In genomic region chr22:43004362-43005035, GRCh38 we compare ENCODE assay signal across 10 cellular contexts. TPM values are rescaled to one million over a fixed set of nuclear protein-coding genes. Genes with fewer than 3 reads are reported as not detected.
A peak's percentile ranks its signal among the peaks of the same experiment; 100 is the strongest.
DNase-seq lines count a peak whose midpoint lies in the region; ATAC-seq and TF ChIP-seq lines count a peak whose summit lies in the region.
"Had no signal": no experiment of that assay in that cellular context is flagged by ENCODE, and none has a peak within 500 bp of the region (broad histone marks: within the 10 kb centered on the region; RNA-seq: fewer than 3 reads in every experiment).

No MANE protein-coding gene starts in this region.

- H3K27ac ChIP-seq in HCT116 (ENCODE audit: low read depth, low read length) (peak overlapping the region; percentile 35; the same call in 1 of the 2 replicates), testis (no peak overlapping the region)

- TF ChIP-seq CTCF in HCT116 (IDR thresholded peaks at IDR 0.05 in 2 of 3, conservative IDR thresholded peaks at IDR 0.05 in 1 of 3; ENCODE audit: borderline replicate concordance in 1 of 3, insufficient read depth in 1 of 3, low read depth in 2 of 3, low read length in 2 of 3) (no peak), testis (IDR thresholded peaks at IDR 0.05) (no peak)

- H3K27ac Mint-ChIP-seq in stimulated activated memory B cell treated with anti-CD40 and anti-IgM and Interleukin-4, amounts not matched to agents 10 μg/mL and 1 μg/mL and 100 μg/mL, for 72 hours: peak overlapping the region; percentile 41

- intact Hi-C loops in HCT116 (cut with micrococcal nuclease): no loop called here
- intact Hi-C loops in testis (cut with DNase I; ENCODE audit: low total_unique reads): no loop called here

- no peak overlapping the region for H2AFZ ChIP-seq in HCT116 (ENCODE audit: low read depth, low read length, poor library complexity, severe bottlenecking)

- peak overlapping the region; percentile 46 for H3K4me2 ChIP-seq in HCT116 (ENCODE audit: low read length)

- H3K9ac ChIP-seq in HCT116 (ENCODE audit: low read length): no peak overlapping the region; the same call in 1 of the 2 replicates

- H3K9me3 ChIP-seq in HCT116 (ENCODE audit: control insufficient read depth in 1 of 2, insufficient read depth in 1 of 2, low read depth in 1 of 2, low read length in 2 of 2): no peaks in the 10 kb centered on the region
- no peaks in the 10 kb centered on the region for H3K9me3 ChIP-seq in testis
- H3K9me3 ChIP-seq: tibial artery had no signal

- H3K4me3 ChIP-seq in HCT116 (replicated peaks in 1 of 2; ENCODE audit: low read depth in 1 of 2, low read length in 2 of 2) (no peak overlapping the region), testis (no peak overlapping the region)
- H3K4me3 ChIP-seq: tibial artery had no signal

- no peak for TF ChIP-seq RAD21 in HCT116 (IDR thresholded peaks at IDR 0.05; ENCODE audit: low read depth)

- WGBS in testis, 2 donors: 73 to 81% methylated on average over 13 of the region's 13 CpGs

- ATAC-seq in HCT116 (peak; percentile 34), SK-N-SH treated with all-trans-retinoic acid at 6 μM for 48 hours (peak; percentile 65), GM19328 (IDR thresholded peaks at IDR 0.05; ENCODE audit: unreplicated experiment) (no peak), HG02678 (IDR thresholded peaks at IDR 0.05; ENCODE audit: unreplicated experiment) (no peak)
- peak; percentile 56 for ATAC-seq in stimulated activated memory B cell treated with anti-CD40 and anti-IgM and Interleukin-4, amounts not matched to agents 10 μg/mL and 1 μg/mL and 100 μg/mL, for 72 hours

- POLR2A ChIA-PET in HCT116 (lab: Charles Lee): interaction anchor here (1.1 to 6.2 kb wide), 2 partner anchors 10 to 14 kb away, joined by 7 to 33 read pairs; partner anchors contain the start of gene PACSIN2

- no peak for TF ChIP-seq POLR2A in HCT116 (IDR thresholded peaks at IDR 0.05; ENCODE audit: borderline replicate concordance, extremely low read depth, insufficient read depth, insufficient read length)
- no peak for TF ChIP-seq POLR2A in testis (IDR thresholded peaks at IDR 0.05)

- RAD21 ChIA-PET in HCT116 (lab: Charles Lee; ENCODE audit: low non-redundant PET in 1 of 2, low total read pairs in 2 of 2, uncharacterized antibody in 2 of 2, unreplicated experiment in 2 of 2): no interaction called here

- no peaks in the 10 kb centered on the region for H3K36me3 ChIP-seq in HCT116 (ENCODE audit: control insufficient read depth in 1 of 2, insufficient read depth in 2 of 2, low read length in 2 of 2)
- H3K36me3 ChIP-seq in testis (ENCODE audit: low read depth, missing control alignments): no peaks in the 10 kb centered on the region
- H3K36me3 ChIP-seq: tibial artery had no signal

- no peaks in the 10 kb centered on the region for H3K9me2 ChIP-seq in HCT116 (ENCODE audit: insufficient read depth)

- H3K4me1 ChIP-seq in HCT116 (ENCODE audit: control insufficient read depth in 1 of 2, insufficient read depth in 2 of 2, low read length in 2 of 2) (peaks cover 55 to 83% of the 10 kb centered on the region in 2 experiments), testis (peaks cover 28% of the 10 kb centered on the region)

- peaks cover 88% of the 10 kb centered on the region for H3K4me1 Mint-ChIP-seq in stimulated activated memory B cell treated with anti-CD40 and anti-IgM and Interleukin-4, amounts not matched to agents 10 μg/mL and 1 μg/mL and 100 μg/mL, for 72 hours

- H3K27me3 ChIP-seq in HCT116 (ENCODE audit: insufficient read depth, low read length): no peaks in the 10 kb centered on the region
- no peaks in the 10 kb centered on the region for H3K27me3 ChIP-seq in testis
- H3K27me3 ChIP-seq: tibial artery had no signal

- no peaks in the 10 kb centered on the region for H3K27me3 Mint-ChIP-seq in stimulated activated memory B cell treated with anti-CD40 and anti-IgM and Interleukin-4, amounts not matched to agents 10 μg/mL and 1 μg/mL and 100 μg/mL, for 72 hours

- DNase-seq in HCT116 (ENCODE audit: low read depth, low spot score) (no peak), fibroblast of peridontal ligament (ENCODE audit: extremely low read depth) (peak; percentile 93), putamen (ENCODE audit: low spot score) (no peak), testis (no peak)
- DNase-seq: NCI-H1048, tibial artery had no signal

- peaks cover 94% of the 10 kb centered on the region for H3K79me2 ChIP-seq in HCT116 (ENCODE audit: insufficient read depth, low read length)

- peaks cover 6% of the 10 kb centered on the region for H3K36me3 Mint-ChIP-seq in stimulated activated memory B cell treated with anti-CD40 and anti-IgM and Interleukin-4, amounts not matched to agents 10 μg/mL and 1 μg/mL and 100 μg/mL, for 72 hours

- no peaks in the 10 kb centered on the region for H3K9me3 Mint-ChIP-seq in stimulated activated memory B cell treated with anti-CD40 and anti-IgM and Interleukin-4, amounts not matched to agents 10 μg/mL and 1 μg/mL and 100 μg/mL, for 72 hours

- peaks cover 14% of the 10 kb centered on the region; the same call in 1 of the 2 replicates for H4K20me1 ChIP-seq in HCT116 (ENCODE audit: insufficient read depth)

- CTCF ChIA-PET in HCT116 (lab: Charles Lee): interaction anchor here (1.2 kb wide), 1 partner anchor 14 kb away, joined by 4 read pairs; no protein-coding TSS in a partner anchor

- H3K4me3 Mint-ChIP-seq in stimulated activated memory B cell treated with anti-CD40 and anti-IgM and Interleukin-4, amounts not matched to agents 10 μg/mL and 1 μg/mL and 100 μg/mL, for 72 hours: no peak overlapping the region

- BruUV-seq in HCT116 (replicated peaks; lab: Mats Ljungman, UMichigan): no TSS peak

TF ChIP-seq in HCT116, 20 proteins besides CTCF, POLR2A, EP300 and RAD21:
- TF ChIP-seq EZH2 (IDR thresholded peaks at IDR 0.05): no peak
- TF ChIP-seq, protein P1, sequence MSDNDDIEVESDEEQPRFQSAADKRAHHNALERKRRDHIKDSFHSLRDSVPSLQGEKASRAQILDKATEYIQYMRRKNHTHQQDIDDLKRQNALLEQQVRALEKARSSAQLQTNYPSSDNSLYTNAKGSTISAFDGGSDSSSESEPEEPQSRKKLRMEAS (IDR thresholded peaks at IDR 0.05): 0 out of 2 replicates have a peak, but pooled peaks have one; percentile 19
TF ChIP-seq in HCT116: peak in this region for 1.

TF ChIP-seq in SK-N-SH treated with all-trans-retinoic acid at 6 μM for 48 hours, 23 proteins besides CTCF, POLR2A, EP300 and RAD21:
- TF ChIP-seq SNAI2 (CRISPR knock-in tag; IDR thresholded peaks at IDR 0.05) (no peak), OSR1 (CRISPR knock-in tag; IDR thresholded peaks at IDR 0.05) (no peak), ZC3H10 (CRISPR knock-in tag; IDR thresholded peaks at IDR 0.05) (no peak)
- TF ChIP-seq, protein P2, sequence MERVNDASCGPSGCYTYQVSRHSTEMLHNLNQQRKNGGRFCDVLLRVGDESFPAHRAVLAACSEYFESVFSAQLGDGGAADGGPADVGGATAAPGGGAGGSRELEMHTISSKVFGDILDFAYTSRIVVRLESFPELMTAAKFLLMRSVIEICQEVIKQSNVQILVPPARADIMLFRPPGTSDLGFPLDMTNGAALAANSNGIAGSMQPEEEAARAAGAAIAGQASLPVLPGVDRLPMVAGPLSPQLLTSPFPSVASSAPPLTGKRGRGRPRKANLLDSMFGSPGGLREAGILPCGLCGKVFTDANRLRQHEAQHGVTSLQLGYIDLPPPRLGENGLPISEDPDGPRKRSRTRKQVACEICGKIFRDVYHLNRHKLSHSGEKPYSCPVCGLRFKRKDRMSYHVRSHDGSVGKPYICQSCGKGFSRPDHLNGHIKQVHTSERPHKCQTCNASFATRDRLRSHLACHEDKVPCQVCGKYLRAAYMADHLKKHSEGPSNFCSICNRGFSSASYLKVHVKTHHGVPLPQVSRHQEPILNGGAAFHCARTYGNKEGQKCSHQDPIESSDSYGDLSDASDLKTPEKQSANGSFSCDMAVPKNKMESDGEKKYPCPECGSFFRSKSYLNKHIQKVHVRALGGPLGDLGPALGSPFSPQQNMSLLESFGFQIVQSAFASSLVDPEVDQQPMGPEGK (CRISPR knock-in tag; IDR thresholded peaks at IDR 0.05; ENCODE audit: borderline replicate concordance): no peak

RNA-seq across cellular contexts. Expression of gene PACSIN2, which starts 10.4 kb away (rescaled TPM):
- total RNA-seq in HCT116 (2021; ENCODE audit: unreplicated experiment) (48.2 TPM), testis (10 to 100 TPM; 43.6 to 45.6 TPM)
- polyA plus RNA-seq in HCT116 (2012): 46.6 and 48.0 TPM in 2 replicates
- polyA plus RNA-seq in testis (ENCODE audit: insufficient read depth, low read depth, low replicate concordance): 43.5 TPM

Comparison
In these comparisons a context has a peak if more than half of its experiments do, and no peak if none do; other contexts are left out.
1. ATAC-seq: peak in HCT116 (single experiment), SK-N-SH treated with all-trans-retinoic acid at 6 μM for 48 hours (single experiment) and stimulated activated memory B cell treated with anti-CD40 and anti-IgM and Interleukin-4, amounts not matched to agents 10 μg/mL and 1 μg/mL and 100 μg/mL, for 72 hours (single experiment); none in GM19328 (single experiment) and HG02678 (single experiment).